In the genomic region with DNA sequence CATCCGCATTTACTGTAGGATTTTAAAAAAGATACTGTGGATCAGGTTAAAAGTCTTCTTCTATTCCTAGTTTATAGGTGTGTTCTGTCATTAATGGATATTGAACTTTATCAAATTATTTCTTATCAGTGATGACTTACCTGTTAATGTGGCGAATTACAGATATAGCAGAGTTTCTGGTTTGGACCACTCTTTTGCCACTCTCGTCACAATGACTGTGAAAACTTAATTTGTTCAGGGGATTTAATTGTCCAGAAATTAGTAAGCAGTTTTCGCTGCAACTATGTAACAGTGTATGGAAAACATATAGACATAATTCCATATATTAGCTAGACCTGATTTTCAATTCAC, we compare ENCODE assay signal across 17 cellular contexts. TPM values are rescaled to one million over a fixed set of nuclear protein-coding genes. Genes with fewer than 3 reads are reported as not detected.
DNase-seq lines count a peak whose midpoint lies in the region; ATAC-seq, FAIRE-seq and TF ChIP-seq lines count a peak whose summit lies in the region.
"Had no signal": no experiment of that assay in that cellular context is flagged by ENCODE, and none has a peak within 500 bp of the region (broad histone marks: within the 10 kb centered on the region; RNA-seq: fewer than 3 reads in every experiment).

No MANE protein-coding gene starts in this region.

- ATAC-seq in HepG2 (no peak), right lobe of liver (no peak)
- no peak for ATAC-seq in effector memory CD8-positive, alpha-beta T cell (replicated peaks)
- no peak for ATAC-seq in activated CD4-positive, alpha-beta T cell treated with anti-CD3 and anti-CD28 coated beads for 36 hours

- FAIRE-seq in HepG2 (lab: Jason Lieb, UNC), result no peak
- FAIRE-seq: GM18507 had no signal

- peak overlapping the region; percentile 23 for H3K27ac Mint-ChIP-seq in activated T-cell treated with anti-CD3 and anti-CD28 coated beads, Interleukin-2, amount 50 U/mL, for 24 hours
- H3K27ac Mint-ChIP-seq in effector memory CD8-positive, alpha-beta T cell, result peak overlapping the region; percentile 6 to 8
- no peak overlapping the region for H3K27ac Mint-ChIP-seq in activated CD4-positive, alpha-beta T cell treated with anti-CD3 and anti-CD28 coated beads for 36 hours
- H3K27ac Mint-ChIP-seq: HFFc6 had no signal

- H3K4me1 Mint-ChIP-seq in activated T-cell treated with anti-CD3 and anti-CD28 coated beads, Interleukin-2, amount 50 U/mL, for 24 hours (ENCODE audit: low read depth), result peaks cover 11% of the 10 kb centered on the region
- no peaks in the 10 kb centered on the region for H3K4me1 Mint-ChIP-seq in effector memory CD8-positive, alpha-beta T cell (ENCODE audit: low read depth in 2 of 2)
- peaks cover 4% of the 10 kb centered on the region for H3K4me1 Mint-ChIP-seq in activated CD4-positive, alpha-beta T cell treated with anti-CD3 and anti-CD28 coated beads for 36 hours

- no peak for TF ChIP-seq EP300 in HepG2 (IDR thresholded peaks at IDR 0.05; ENCODE audit: low read depth in 2 of 2, low read length in 2 of 2)
- no peak for TF ChIP-seq EP300 in HepG2 (CRISPR knock-in tag; IDR thresholded peaks at IDR 0.05; ENCODE audit: borderline replicate concordance)

- no peaks in the 10 kb centered on the region for H3K27me3 Mint-ChIP-seq in activated T-cell treated with anti-CD3 and anti-CD28 coated beads, Interleukin-2, amount 50 U/mL, for 24 hours
- H3K27me3 Mint-ChIP-seq in effector memory CD8-positive, alpha-beta T cell, result no peaks in the 10 kb centered on the region
- no peaks in the 10 kb centered on the region for H3K27me3 Mint-ChIP-seq in activated CD4-positive, alpha-beta T cell treated with anti-CD3 and anti-CD28 coated beads for 36 hours
- H3K27me3 Mint-ChIP-seq: CD4-positive, CD25-positive, alpha-beta regulatory T cell had no signal

- H3K9me3 Mint-ChIP-seq in activated T-cell treated with anti-CD3 and anti-CD28 coated beads, Interleukin-2, amount 50 U/mL, for 24 hours, result no peaks in the 10 kb centered on the region
- no peaks in the 10 kb centered on the region for H3K9me3 Mint-ChIP-seq in effector memory CD8-positive, alpha-beta T cell
- H3K9me3 Mint-ChIP-seq in activated CD4-positive, alpha-beta T cell treated with anti-CD3 and anti-CD28 coated beads for 36 hours (ENCODE audit: low read depth), result no peaks in the 10 kb centered on the region
- H3K9me3 Mint-ChIP-seq: HFFc6 had no signal

- H4K20me1 ChIP-seq in HepG2 (ENCODE audit: insufficient read depth, low read length), result no peaks in the 10 kb centered on the region
- H4K20me1 ChIP-seq: BLaER1 treated with 17β-estradiol and CSF1 and Interleukin-3, amounts not matched to agents 10 nM and 100 nM had no signal

- H3K36me3 ChIP-seq in HepG2 (replicated peaks in 1 of 2; ENCODE audit: control insufficient read depth in 1 of 2, insufficient read depth in 2 of 2, low read length in 2 of 2) (peaks cover 2 to 4% of the 10 kb centered on the region in 2 experiments; a peak in 2 of 5 replicates), right lobe of liver (peaks cover 0 to 4% (median 0%) of the 10 kb centered on the region in 4 donors)

- H3K79me2 ChIP-seq in HepG2 (ENCODE audit: insufficient read depth, low read length), result no peaks in the 10 kb centered on the region

- POLR2A ChIA-PET in HepG2 (lab: Yijun Ruan, JAX), result no interaction called here
- POLR2A ChIA-PET in activated CD4-positive, alpha-beta T cell treated with anti-CD3 and anti-CD28 coated beads for 36 hours (lab: Charles Lee), result no interaction called here

- in situ Hi-C loops in HepG2 (cut with HindIII; ENCODE audit: extremely low pct_ligation_motif_present, low pct_unique_long_range_greater_than_20kb), result no loop called here

- TF ChIP-seq RAD21 in HepG2 (CRISPR knock-in tag; IDR thresholded peaks at IDR 0.05), result no peak

- H3K36me3 Mint-ChIP-seq in activated T-cell treated with anti-CD3 and anti-CD28 coated beads, Interleukin-2, amount 50 U/mL, for 24 hours (ENCODE audit: low read depth), result peaks cover 7% of the 10 kb centered on the region
- H3K36me3 Mint-ChIP-seq in effector memory CD8-positive, alpha-beta T cell (ENCODE audit: insufficient read depth), result peaks cover 24% of the 10 kb centered on the region
- H3K36me3 Mint-ChIP-seq in activated CD4-positive, alpha-beta T cell treated with anti-CD3 and anti-CD28 coated beads for 36 hours (ENCODE audit: low read depth), result peaks cover 2% of the 10 kb centered on the region

- CTCF ChIA-PET in HepG2 (lab: Yijun Ruan, JAX; ENCODE audit: low intra/inter-chr PET ratio, low total read pairs), result no interaction called here
- CTCF ChIA-PET in activated CD4-positive, alpha-beta T cell treated with anti-CD3 and anti-CD28 coated beads for 36 hours (lab: Charles Lee), result no interaction called here

- H3K27me3 ChIP-seq in HepG2 (ENCODE audit: control insufficient read depth in 1 of 2, insufficient read depth in 2 of 2, low read length in 2 of 2) (no peaks in the 10 kb centered on the region), right lobe of liver (no peaks in the 10 kb centered on the region)
- H3K27me3 ChIP-seq: BLaER1 treated with 17β-estradiol and CSF1 and Interleukin-3, amounts not matched to agents 10 nM and 100 nM had no signal

- no peak overlapping the region for H3K27ac ChIP-seq in HepG2 (ENCODE audit: extremely low read length, insufficient read depth, low read length)
- H3K27ac ChIP-seq in right lobe of liver, result no peak overlapping the region
- H3K27ac ChIP-seq: 22Rv1; BLaER1 treated with 17β-estradiol and CSF1 and Interleukin-3, amounts not matched to agents 10 nM and 100 nM had no signal

- H3K4me2 ChIP-seq in HepG2 (ENCODE audit: low read depth, low read length), result peak overlapping the region; percentile 1; the same call in 1 of the 2 replicates
- H3K4me2 ChIP-seq: BLaER1 treated with 17β-estradiol and CSF1 and Interleukin-3, amounts not matched to agents 10 nM and 100 nM had no signal

- no peak overlapping the region for H3K9ac ChIP-seq in HepG2 (ENCODE audit: insufficient read depth, low read depth, low read length)
- H3K9ac ChIP-seq: BLaER1 treated with 17β-estradiol and CSF1 and Interleukin-3, amounts not matched to agents 10 nM and 100 nM had no signal

- DNase-seq in activated T-cell treated with anti-CD3 and anti-CD28 coated beads, Interleukin-2, amount 50 U/mL, for 24 hours, result no peak
- no peak for DNase-seq in activated T-cell treated with anti-CD3 and anti-CD28 coated beads, Interleukin-2, amount 50 U/mL, for 1 hour
- no peak for DNase-seq in HepG2 (ENCODE audit: low spot score)
- no peak for DNase-seq in right lobe of liver
- DNase-seq in effector memory CD8-positive, alpha-beta T cell, result no peak
- no peak for DNase-seq in T-helper 2 cell
- DNase-seq in activated CD4-positive, alpha-beta T cell treated with anti-CD3 and anti-CD28 coated beads for 36 hours, result no peak
- no peak for DNase-seq in DMS53 (lab: John Stamatoyannopoulos, UW)
- DNase-seq: AML-193; CD4-positive, CD25-positive, alpha-beta regulatory T cell; COR-L47; HCEC 1CT; HFFc6 had no signal

- BruUV-seq in HepG2 (replicated peaks; lab: Mats Ljungman, UMichigan), result no TSS peak

- H3K4me3 ChIP-seq in HepG2 (replicated peaks in 1 of 3; ENCODE audit: insufficient read depth in 1 of 3, low read depth in 2 of 3, low read length in 3 of 3) (no peak overlapping the region), right lobe of liver (no peak overlapping the region)
- H3K4me3 ChIP-seq: BLaER1 treated with 17β-estradiol and CSF1 and Interleukin-3, amounts not matched to agents 10 nM and 100 nM had no signal

- H3K9me3 ChIP-seq in HepG2 (ENCODE audit: low read length), result no peaks in the 10 kb centered on the region
- H3K9me3 ChIP-seq in right lobe of liver, result no peaks in the 10 kb centered on the region
- H3K9me3 ChIP-seq: BLaER1 treated with 17β-estradiol and CSF1 and Interleukin-3, amounts not matched to agents 10 nM and 100 nM had no signal

- TF ChIP-seq POLR2A in HepG2 (IDR thresholded peaks at IDR 0.05; ENCODE audit: insufficient read depth in 1 of 2, low read depth in 2 of 2, low read length in 2 of 2), result no peak
- TF ChIP-seq POLR2A in right lobe of liver (IDR thresholded peaks at IDR 0.05), result no peak

- 72% methylated on average over 4 of the region's 4 CpGs for WGBS in HepG2 (ENCODE audit: low lambda C conversion rate)
- 71% methylated on average over 4 of the region's 4 CpGs for WGBS in right lobe of liver (ENCODE audit: insufficient coverage, low coverage, low lambda C conversion rate, missing lambda C conversion rate)

- H3K4me3 Mint-ChIP-seq in activated T-cell treated with anti-CD3 and anti-CD28 coated beads, Interleukin-2, amount 50 U/mL, for 24 hours, result no peak overlapping the region
- no peak overlapping the region for H3K4me3 Mint-ChIP-seq in effector memory CD8-positive, alpha-beta T cell
- no peak overlapping the region for H3K4me3 Mint-ChIP-seq in activated CD4-positive, alpha-beta T cell treated with anti-CD3 and anti-CD28 coated beads for 36 hours
- H3K4me3 Mint-ChIP-seq: CD4-positive, CD25-positive, alpha-beta regulatory T cell; HFFc6 had no signal

- no peak overlapping the region for H2AFZ ChIP-seq in HepG2 (ENCODE audit: low read length)

- peaks cover 24% of the 10 kb centered on the region for H3K4me1 ChIP-seq in HepG2 (ENCODE audit: insufficient read depth, low read length)
- no peaks in the 10 kb centered on the region for H3K4me1 ChIP-seq in right lobe of liver
- H3K4me1 ChIP-seq: BLaER1 treated with 17β-estradiol and CSF1 and Interleukin-3, amounts not matched to agents 10 nM and 100 nM had no signal

- TF ChIP-seq CTCF in HepG2 (CRISPR knock-in tag; IDR thresholded peaks at IDR 0.05) (no peak), right lobe of liver (IDR thresholded peaks at IDR 0.05) (no peak)

- intact Hi-C loops in HepG2 (cut with micrococcal nuclease; ENCODE audit: unreplicated experiment), result no loop called here
- intact Hi-C loops in right lobe of liver (cut with DNase I), result no loop called here
- intact Hi-C loops in activated CD4-positive, alpha-beta T cell treated with anti-CD3 and anti-CD28 coated beads for 36 hours (cut with DNase I, micrococcal nuclease), result no loop called here

RNA-seq across cellular contexts. Expression of gene COCH, which starts 14.9 kb away (rescaled TPM):
- 46.1 and 79.3 TPM in 2 replicates for total RNA-seq in HepG2 (2016; rRNA removed; fragmentation: Illumina TruSeq; extraction: Trizol)
- total RNA-seq in HepG2 (2016; cell fraction: cytosol; rRNA removed; fragmentation: Illumina TruSeq; extraction: Trizol; ENCODE audit: low read depth), result 42.7 and 44.5 TPM in 2 replicates
- 44.2 and 82.2 TPM in 2 replicates for total RNA-seq in HepG2 (2016; cell fraction: insoluble cytoplasmic fraction; rRNA removed; fragmentation: Illumina TruSeq; extraction: Trizol)
- 35.2 and 37.4 TPM in 2 replicates for total RNA-seq in HepG2 (2016; cell fraction: membrane; rRNA removed; fragmentation: Illumina TruSeq; extraction: Trizol)
- total RNA-seq in HepG2 (2016; cell fraction: nucleus; rRNA removed; fragmentation: Illumina TruSeq; extraction: Trizol), result 75.5 and 83.2 TPM in 2 replicates
- polyA plus RNA-seq in HepG2 (2011; rRNA removed), result 67.6 and 78.2 TPM in 2 replicates
- 46.8 and 61.9 TPM in 2 replicates for polyA plus RNA-seq in HepG2 (2011; cell fraction: cytosol; rRNA removed)
- polyA plus RNA-seq in HepG2 (2011; cell fraction: nucleus; rRNA removed), result 41.4 and 44.4 TPM in 2 replicates
- 42.1 and 46.5 TPM in 2 replicates for polyA plus RNA-seq in HepG2 (2012)
- polyA plus RNA-seq in HepG2 (2016; cell fraction: cytosol; fragmentation: Illumina TruSeq; extraction: Trizol; ENCODE audit: low read depth), result 14.6 and 14.7 TPM in 2 replicates
- 44.3 and 45.7 TPM in 2 replicates for polyA plus RNA-seq in HepG2 (2016; cell fraction: insoluble cytoplasmic fraction; fragmentation: Illumina TruSeq; extraction: Trizol; ENCODE audit: low read depth)
- polyA plus RNA-seq in HepG2 (2016; cell fraction: membrane; fragmentation: Illumina TruSeq; extraction: Trizol; ENCODE audit: low read depth), result 23.3 and 29.1 TPM in 2 replicates
- 110 and 111 TPM in 2 replicates for polyA plus RNA-seq in HepG2 (2016; cell fraction: nucleus; fragmentation: Illumina TruSeq; extraction: Trizol; ENCODE audit: insufficient read depth, low read depth)
- polyA minus RNA-seq in HepG2 (2011; rRNA and poly(A)+ RNA removed; ENCODE audit: low replicate concordance), result 0.09 and 34.6 TPM in 2 replicates
- 40.3 and 42.4 TPM in 2 replicates for polyA minus RNA-seq in HepG2 (2011; cell fraction: cytosol; rRNA and poly(A)+ RNA removed)
- polyA minus RNA-seq in HepG2 (2011; cell fraction: nucleus; rRNA and poly(A)+ RNA removed), result 33.0 and 38.3 TPM in 2 replicates
- 1 to 10 TPM in 2 of 6 experiments, under 1 TPM in 3, not detected in 1; 0.14 to 2.9 (median 0.60) TPM for total RNA-seq in right lobe of liver
- 1 to 10 TPM in 1 of 2 experiments, under 1 TPM in 1; 0.94 to 1.1 TPM for total RNA-seq in activated CD4-positive, alpha-beta T cell treated with anti-CD3 and anti-CD28 coated beads for 36 hours
- total RNA-seq: CD4-positive, CD25-positive, alpha-beta regulatory T cell; H4; HFFc6 had no signal

Comparison
In these comparisons a context has a peak if more than half of its experiments do, and no peak if none do; other contexts are left out.
1. RNA of gene COCH, which starts 14.9 kb away (total RNA-seq): 35.2 to 83.2 TPM in HepG2; 0.94 to 1.1 TPM in activated CD4-positive, alpha-beta T cell treated with anti-CD3 and anti-CD28 coated beads for 36 hours and 0.14 to 2.9 TPM in right lobe of liver; every median in the first group is over 4 times any median in the second.